1 cellular context compared by ENCODE assay signal in genomic region chr6:137901454-137901853, GRCh38.
TF ChIP-seq lines count a peak whose summit lies in the region.

No MANE protein-coding gene starts in this region.

TF ChIP-seq in endothelial cell of umbilical vein, 7 proteins besides CTCF, POLR2A, EP300 and RAD21:
- TF ChIP-seq MAX (IDR thresholded peaks at IDR 0.05; ENCODE audit: insufficient read depth, insufficient read length) (no peak), FOS (IDR thresholded peaks at IDR 0.05; ENCODE audit: borderline replicate concordance, insufficient read depth, low read length) (no peak), GATA2 (IDR thresholded peaks at IDR 0.05; ENCODE audit: insufficient read depth, insufficient read length, low read depth, low read length) (no peak), POLR2AphosphoS5 (IDR thresholded peaks at IDR 0.05; ENCODE audit: insufficient read depth, low read depth, low read length) (no peak), MYC (IDR thresholded peaks at IDR 0.05; ENCODE audit: low read depth, low read length) (no peak), EZH2 (IDR thresholded peaks at IDR 0.05; ENCODE audit: borderline replicate concordance, low read depth, low read length, severe bottlenecking) (no peak), JUN (IDR thresholded peaks at IDR 0.05; ENCODE audit: borderline replicate concordance, insufficient read depth, insufficient read length, low read depth) (no peak)
